27 cellular contexts compared by ENCODE assay signal in genomic region chr18:69638056-69638455, GRCh38.
DNase-seq lines count a peak whose midpoint lies in the region; ATAC-seq, FAIRE-seq and TF ChIP-seq lines count a peak whose summit lies in the region.
"Had no signal": no experiment of that assay in that cellular context is flagged by ENCODE, and none has a peak within 500 bp of the region (broad histone marks: within the 10 kb centered on the region; RNA-seq: fewer than 3 reads in every experiment).

No MANE protein-coding gene starts in this region.

- no TSS peak for BruUV-seq in K562 (replicated peaks; lab: Mats Ljungman, UMichigan)

- CTCF ChIA-PET in K562 (lab: Yijun Ruan, JAX; ENCODE audit: low intra/inter-chr PET ratio) = no interaction called here

- H3K4me3 Mint-ChIP-seq in osteocyte (ENCODE audit: unreplicated experiment) = no peak overlapping the region
- H3K4me3 Mint-ChIP-seq: CD14-positive monocyte; CD4-positive, alpha-beta memory T cell; CD4-positive, CD25-positive, alpha-beta regulatory T cell; CD8-positive, alpha-beta memory T cell had no signal

- H3F3A ChIP-seq in smooth muscle cell (ENCODE audit: low read depth) = no peaks in the 10 kb centered on the region

- H3K4me1 ChIP-seq in K562 (replicated peaks in 1 of 2; ENCODE audit: control insufficient read depth in 2 of 2, insufficient read depth in 2 of 2, low read length in 2 of 2) = no peaks in the 10 kb centered on the region
- no peaks in the 10 kb centered on the region for H3K4me1 ChIP-seq in smooth muscle cell (ENCODE audit: low read depth)
- H3K4me1 ChIP-seq: BE2C, BLaER1 had no signal

- H3K27ac ChIP-seq in K562 (ENCODE audit: extremely low read depth, low read depth, low read length) = no peak overlapping the region
- peak overlapping the region; percentile 53 for H3K27ac ChIP-seq in smooth muscle cell (ENCODE audit: low read depth)
- H3K27ac ChIP-seq: BLaER1 had no signal

- ATAC-seq in K562 = no peak
- ATAC-seq: GM12878 had no signal

- no peaks in the 10 kb centered on the region for H3K9me3 Mint-ChIP-seq in osteocyte (ENCODE audit: unreplicated experiment)
- H3K9me3 Mint-ChIP-seq: CD4-positive, alpha-beta memory T cell; CD4-positive, CD25-positive, alpha-beta regulatory T cell; CD8-positive, alpha-beta memory T cell had no signal

- WGBS in K562 (ENCODE audit: insufficient coverage, low coverage, missing lambda C conversion rate) = no CpG with 5 or more reads among the region's 1 CpG
- WGBS in smooth muscle cell (ENCODE audit: low lambda C conversion rate) = 0% methylated on average over 1 of the region's 1 CpG

- TF ChIP-seq EP300 in K562 (IDR thresholded peaks at IDR 0.05; ENCODE audit: low read length) = no peak

- H3K27ac Mint-ChIP-seq in osteocyte (ENCODE audit: unreplicated experiment) = no peak overlapping the region
- H3K27ac Mint-ChIP-seq: CD14-positive monocyte; CD4-positive, CD25-positive, alpha-beta regulatory T cell had no signal

- peak; percentile 62 for DNase-seq in RPMI8226
- no peak for DNase-seq in K562 (ENCODE audit: extremely low read depth in 1 of 4, low spot score in 3 of 4)
- no peak for DNase-seq in smooth muscle cell (lab: John Stamatoyannopoulos, UW; ENCODE audit: unreplicated experiment)
- DNase-seq in osteocyte (ENCODE audit: extremely low spot score, unreplicated experiment) = no peak
- no peak for DNase-seq in NCI-H1105 treated with DMSO at 0.1 percent for 48 hours (lab: John Stamatoyannopoulos, UW)
- DNase-seq: 8988T; ACHN; BE2C; C1 segment of cervical spinal cord; CD4-positive, alpha-beta memory T cell; CD4-positive, CD25-positive, alpha-beta regulatory T cell; CD8-positive, alpha-beta memory T cell; COR-L47; DMS 273 treated with DMSO at 0.1 percent for 48 hours; DMS153; DMS53; DMS79; DND-41; EL; GDM1 had no signal

- in situ Hi-C loops in K562 (cut with MboI) = no loop called here

- H3K27me3 Mint-ChIP-seq in osteocyte (ENCODE audit: unreplicated experiment) = no peaks in the 10 kb centered on the region

- no peaks in the 10 kb centered on the region for H3K36me3 ChIP-seq in K562 (ENCODE audit: control insufficient read depth, insufficient read depth, low read length)
- no peaks in the 10 kb centered on the region for H3K36me3 ChIP-seq in smooth muscle cell (ENCODE audit: low read depth)
- H3K36me3 ChIP-seq: BE2C, BLaER1 had no signal

- H3K36me3 Mint-ChIP-seq in osteocyte (ENCODE audit: unreplicated experiment) = no peaks in the 10 kb centered on the region
- H3K36me3 Mint-ChIP-seq: CD14-positive monocyte; CD4-positive, alpha-beta memory T cell; CD4-positive, CD25-positive, alpha-beta regulatory T cell; CD8-positive, alpha-beta memory T cell had no signal

- no peak for TF ChIP-seq POLR2A in K562 (conservative IDR thresholded peaks at IDR 0.05)

- POLR2A ChIA-PET in K562 (lab: Yijun Ruan, JAX) = interaction anchor here (1.2 kb wide), 1 partner anchor 12 kb away, joined by 3 read pairs; no protein-coding TSS in a partner anchor

- H3K9me1 ChIP-seq in K562 (ENCODE audit: control insufficient read depth, insufficient read depth, low read length) = no peaks in the 10 kb centered on the region

- no peak overlapping the region for H3K4me2 ChIP-seq in K562 (ENCODE audit: insufficient read depth, low read length)
- H3K4me2 ChIP-seq in smooth muscle cell = peak overlapping the region; percentile 40
- H3K4me2 ChIP-seq: BLaER1 had no signal

- intact Hi-C loops in K562 (cut with micrococcal nuclease) = loop anchor here (10.0 kb wide), 1 partner anchor 447 kb away; no protein-coding TSS in a partner anchor

- H3K4me3 ChIP-seq in K562 (no peak overlapping the region), smooth muscle cell (no peak overlapping the region)
- H3K4me3 ChIP-seq: BLaER1, GM12878 had no signal

- H2AFZ ChIP-seq in K562 (ENCODE audit: low read depth, low read length) (no peak overlapping the region), smooth muscle cell (ENCODE audit: low read depth) (no peak overlapping the region)

- H3K79me2 ChIP-seq in K562 (ENCODE audit: control insufficient read depth, insufficient read depth, low read length) (no peaks in the 10 kb centered on the region), smooth muscle cell (ENCODE audit: low read depth) (no peaks in the 10 kb centered on the region)

- H3K9me3 ChIP-seq in K562 (replicated peaks; ENCODE audit: control insufficient read depth, insufficient read depth, low read depth, low read length) (no peaks in the 10 kb centered on the region), smooth muscle cell (replicated peaks; ENCODE audit: low read depth) (no peaks in the 10 kb centered on the region)
- H3K9me3 ChIP-seq: BE2C, BLaER1 had no signal

- no peak for TF ChIP-seq RAD21 in K562 (CRISPR knock-in tag; conservative IDR thresholded peaks at IDR 0.05 in 1 of 2, IDR thresholded peaks at IDR 0.05 in 1 of 2)

- TF ChIP-seq CTCF in K562 (IDR thresholded peaks at IDR 0.05 in 2 of 3, conservative IDR thresholded peaks at IDR 0.05 in 1 of 3; ENCODE audit: insufficient read depth in 2 of 3, low read depth in 1 of 3, low read length in 3 of 3) = no peak
- no peak for TF ChIP-seq CTCF in smooth muscle cell (IDR thresholded peaks at IDR 0.05; ENCODE audit: borderline replicate concordance, insufficient read depth, poor library complexity, severe bottlenecking)
- TF ChIP-seq CTCF in osteocyte (IDR thresholded peaks at IDR 0.05) = no peak

- H3K4me1 Mint-ChIP-seq in osteocyte (ENCODE audit: unreplicated experiment) = peaks cover 6% of the 10 kb centered on the region
- H3K4me1 Mint-ChIP-seq: CD14-positive monocyte; CD4-positive, CD25-positive, alpha-beta regulatory T cell had no signal

- H3K27me3 ChIP-seq in K562 (ENCODE audit: control insufficient read depth in 2 of 2, insufficient read depth in 2 of 2, low read length in 2 of 2) (no peaks in the 10 kb centered on the region), smooth muscle cell (ENCODE audit: low read depth) (no peaks in the 10 kb centered on the region)
- H3K27me3 ChIP-seq: BE2C, BLaER1 had no signal

- no peak overlapping the region for H3K9ac ChIP-seq in K562 (ENCODE audit: insufficient read depth in 1 of 2, low read depth in 2 of 2, low read length in 2 of 2)
- no peak overlapping the region for H3K9ac ChIP-seq in smooth muscle cell (ENCODE audit: low read depth)
- H3K9ac ChIP-seq: BLaER1 had no signal

- no peaks in the 10 kb centered on the region for H4K20me1 ChIP-seq in K562 (replicated peaks; ENCODE audit: control insufficient read depth, insufficient read depth, low read length)
- H4K20me1 ChIP-seq in smooth muscle cell (ENCODE audit: low read depth) = no peaks in the 10 kb centered on the region
- H4K20me1 ChIP-seq: BLaER1 had no signal

- FAIRE-seq in K562 (lab: Jason Lieb, UNC) = no peak
- FAIRE-seq: A204.1, GM12878, GM12892, GM18507, GM19239 had no signal
